17 cellular contexts compared by ENCODE assay signal in the genomic region with DNA sequence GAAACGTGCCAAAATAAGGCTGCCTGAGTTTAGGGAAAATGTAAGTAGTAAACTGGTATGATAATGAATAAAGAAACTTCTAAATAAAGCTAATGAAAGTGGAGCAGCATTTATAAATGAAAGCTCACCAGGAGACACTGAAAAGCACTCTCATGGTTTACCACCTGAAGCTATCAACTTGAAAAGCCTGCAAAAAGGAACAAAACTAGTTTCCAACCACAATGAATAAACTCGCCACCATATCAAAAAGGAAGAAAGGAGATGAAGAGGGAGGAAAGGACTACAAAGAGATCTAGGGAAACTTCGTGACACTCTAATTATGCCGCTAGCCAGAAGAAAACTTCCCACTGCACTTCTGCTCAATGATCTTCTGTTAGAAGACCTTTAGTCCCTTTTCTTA.
DNase-seq lines count a peak whose midpoint lies in the region; ATAC-seq and TF ChIP-seq lines count a peak whose summit lies in the region.
"Had no signal": no experiment of that assay in that cellular context is flagged by ENCODE, and none has a peak within 500 bp of the region (broad histone marks: within the 10 kb centered on the region; RNA-seq: fewer than 3 reads in every experiment).

No MANE protein-coding gene starts in this region.

- CTCF ChIA-PET in T-cell (lab: Charles Lee) = no interaction called here

- 76% methylated on average over 4 of the region's 4 CpGs for WGBS in right cardiac atrium
- 89 to 90% methylated on average over 2 to 4 of the region's 4 CpGs for WGBS in endodermal cell (ENCODE audit: insufficient coverage in 1 of 2, insufficient read length in 1 of 2), 2 experiments

- H3K9me3 ChIP-seq in cardiac muscle cell (ENCODE audit: low read depth) (no peaks in the 10 kb centered on the region), right cardiac atrium (ENCODE audit: control insufficient read depth, low read length) (no peaks in the 10 kb centered on the region), endodermal cell (ENCODE audit: control insufficient read depth, low read length) (no peaks in the 10 kb centered on the region)
- H3K9me3 ChIP-seq: ascending aorta, neutrophil had no signal

- H3K27me3 Mint-ChIP-seq in T-cell (no peaks in the 10 kb centered on the region), endodermal cell (ENCODE audit: insufficient read depth) (no peaks in the 10 kb centered on the region)
- H3K27me3 Mint-ChIP-seq: effector memory CD8-positive, alpha-beta T cell had no signal

- POLR2A ChIA-PET in T-cell (lab: Charles Lee) = no interaction called here

- H3K27ac ChIP-seq in cardiac muscle cell (peak overlapping the region; percentile 23), right cardiac atrium (ENCODE audit: low read length) (no peak overlapping the region), endodermal cell (ENCODE audit: low read depth, low read length) (no peak overlapping the region)
- H3K27ac ChIP-seq: ascending aorta, GM23248, neutrophil, WERI-Rb-1 had no signal

- H3K27me3 ChIP-seq in cardiac muscle cell = no peaks in the 10 kb centered on the region
- no peaks in the 10 kb centered on the region for H3K27me3 ChIP-seq in right cardiac atrium (ENCODE audit: control insufficient read depth, insufficient read depth)
- H3K27me3 ChIP-seq in endodermal cell (ENCODE audit: control insufficient read depth, insufficient read depth, low read length, poor library complexity, severe bottlenecking) = no peaks in the 10 kb centered on the region
- H3K27me3 ChIP-seq: ascending aorta, neutrophil had no signal

- H3K9ac ChIP-seq in endodermal cell (ENCODE audit: extremely low read depth, low read length, poor library complexity, severe bottlenecking) = no peak overlapping the region
- H3K9ac ChIP-seq: GM23248 had no signal

- intact Hi-C loops in right cardiac atrium (cut with DNase I) = no loop called here

- no peak for TF ChIP-seq CTCF in cardiac muscle cell (IDR thresholded peaks at IDR 0.05; ENCODE audit: low read depth, low read length)
- TF ChIP-seq CTCF in endodermal cell (conservative IDR thresholded peaks at IDR 0.05) = no peak
- no peak for TF ChIP-seq CTCF in GM10266 (IDR thresholded peaks at IDR 0.05; ENCODE audit: control insufficient read depth, insufficient read depth, low read depth, missing control alignments)

- H3K36me3 ChIP-seq in cardiac muscle cell (no peaks in the 10 kb centered on the region), endodermal cell (ENCODE audit: control insufficient read depth, insufficient read depth, low read length) (peaks cover 4% of the 10 kb centered on the region)
- H3K36me3 ChIP-seq: ascending aorta, neutrophil, WERI-Rb-1 had no signal

- no peak for ATAC-seq in right cardiac atrium
- ATAC-seq in T-cell (replicated peaks in 1 of 4) = peak in 1 of 4 experiments; percentile 34
- no peak for ATAC-seq in HG02623 (IDR thresholded peaks at IDR 0.05; ENCODE audit: unreplicated experiment)
- ATAC-seq: effector memory CD8-positive, alpha-beta T cell; left colon had no signal

- H3K4me3 ChIP-seq in cardiac muscle cell (no peak overlapping the region), right cardiac atrium (ENCODE audit: low read length) (no peak overlapping the region), endodermal cell (ENCODE audit: low read length) (no peak overlapping the region)
- H3K4me3 ChIP-seq: ascending aorta, GM23248 had no signal

- no peak overlapping the region for H3K27ac Mint-ChIP-seq in T-cell
- H3K27ac Mint-ChIP-seq in endodermal cell = peak overlapping the region; percentile 22

- H3K4me1 ChIP-seq in cardiac muscle cell (ENCODE audit: low read depth) = peaks cover 52% of the 10 kb centered on the region
- H3K4me1 ChIP-seq in right cardiac atrium (ENCODE audit: control insufficient read depth, insufficient read depth, low read length) = no peaks in the 10 kb centered on the region
- H3K4me1 ChIP-seq in endodermal cell (ENCODE audit: control insufficient read depth, insufficient read depth, low read length) = peaks cover 10% of the 10 kb centered on the region

- H3K9me3 Mint-ChIP-seq in T-cell = no peaks in the 10 kb centered on the region
- H3K9me3 Mint-ChIP-seq in endodermal cell = no peaks in the 10 kb centered on the region
- H3K9me3 Mint-ChIP-seq: effector memory CD8-positive, alpha-beta T cell had no signal

- H3K36me3 Mint-ChIP-seq in T-cell (no peaks in the 10 kb centered on the region), endodermal cell (ENCODE audit: low read depth) (no peaks in the 10 kb centered on the region)

- H3K4me1 Mint-ChIP-seq in T-cell (peaks cover 77 to 82% (median 78%) of the 10 kb centered on the region in 3 donors), endodermal cell (peaks cover 34% of the 10 kb centered on the region)

- H3K4me3 Mint-ChIP-seq in T-cell (peak overlapping the region; percentile 0 to 35 (median 32)), endodermal cell (no peak overlapping the region)
- H3K4me3 Mint-ChIP-seq: effector memory CD8-positive, alpha-beta T cell had no signal

- no peak for DNase-seq in cardiac muscle cell (ENCODE audit: low read depth in 1 of 2, low spot score in 1 of 2)
- DNase-seq in right cardiac atrium = no peak
- no peak for DNase-seq in T-cell
- DNase-seq in endodermal cell = no peak
- DNase-seq in activated effector memory CD4-positive, alpha-beta T cell treated with Interleukin-2 at 50 U/mL for 16 hours = no peak
- DNase-seq in GM10266 (ENCODE audit: extremely low spot score) = no peak
- DNase-seq: effector memory CD8-positive, alpha-beta T cell; left colon; NCI-H2171 treated with DMSO at 0.1 percent for 48 hours; NCI-H526 treated with DMSO at 0.1 percent for 48 hours; SHP77; stimulated activated CD4-positive, alpha-beta T cell treated with anti-CD3 and anti-CD28 coated beads, Interleukin-12 subunit alpha, Interleukin-12 subunit beta, amount 100 ng/mL, for 4 hours; WERI-Rb-1 had no signal
